Comparison of ENCODE assay signal across 31 cellular contexts in the genomic region with DNA sequence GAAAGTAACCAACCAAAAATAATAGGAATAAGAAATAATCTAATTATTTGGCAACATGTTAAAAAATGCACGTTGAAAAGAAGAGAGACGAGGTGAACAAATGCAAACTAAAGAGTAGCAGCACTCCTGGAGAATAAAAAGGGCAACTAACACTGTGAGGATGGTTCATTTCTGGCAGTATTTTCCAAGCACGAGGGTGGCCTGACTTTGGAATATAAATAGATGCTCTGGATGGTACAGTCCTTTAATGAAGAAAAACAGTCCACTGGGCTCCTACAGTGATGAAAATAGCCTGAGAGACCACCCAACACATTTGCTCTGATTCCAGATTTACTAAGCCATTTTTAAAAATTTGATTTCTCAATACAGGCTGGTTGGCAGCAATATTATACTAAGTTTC. TPM values are rescaled to one million over a fixed set of nuclear protein-coding genes. Genes with fewer than 3 reads are reported as not detected.
A peak's percentile ranks its signal among the peaks of the same experiment; 100 is the strongest.
DNase-seq lines count a peak whose midpoint lies in the region; ATAC-seq and TF ChIP-seq lines count a peak whose summit lies in the region.
"Had no signal": no experiment of that assay in that cellular context is flagged by ENCODE, and none has a peak within 500 bp of the region (broad histone marks: within the 10 kb centered on the region; RNA-seq: fewer than 3 reads in every experiment).

No MANE protein-coding gene starts in this region.

- no peaks in the 10 kb centered on the region for H3K4me1 ChIP-seq in right atrium auricular region
- H3K4me1 ChIP-seq in left ventricle myocardium inferior, result no peaks in the 10 kb centered on the region
- H3K4me1 ChIP-seq: A549; BE2C; BLaER1; BLaER1 treated with 17β-estradiol and CSF1 and Interleukin-3, amounts not matched to agents 10 nM and 100 nM had no signal

- ATAC-seq in Right ventricle myocardium superior (ENCODE audit: poor library complexity), result peak; percentile 57
- peak; percentile 73 for ATAC-seq in left ventricle myocardium superior
- no peak for ATAC-seq in Right ventricle myocardium inferior
- ATAC-seq: A549; CD8-positive, alpha-beta T cell had no signal

- no peak overlapping the region for H3K27ac ChIP-seq in right atrium auricular region
- peak overlapping the region; percentile 22 for H3K27ac ChIP-seq in left ventricle myocardium inferior (replicated peaks)
- H3K27ac ChIP-seq: 22Rv1; A549; BLaER1; BLaER1 treated with 17β-estradiol and CSF1 and Interleukin-3, amounts not matched to agents 10 nM and 100 nM; C4-2B had no signal

- H3K27me3 ChIP-seq in right atrium auricular region (no peaks in the 10 kb centered on the region), left ventricle myocardium inferior (ENCODE audit: low read depth) (no peaks in the 10 kb centered on the region)
- H3K27me3 ChIP-seq: BE2C; BLaER1; BLaER1 treated with 17β-estradiol and CSF1 and Interleukin-3, amounts not matched to agents 10 nM and 100 nM had no signal

- no peaks in the 10 kb centered on the region for H3K9me3 ChIP-seq in right atrium auricular region
- H3K9me3 ChIP-seq in left ventricle myocardium inferior (replicated peaks), result no peaks in the 10 kb centered on the region
- H3K9me3 ChIP-seq: A549; BE2C; BLaER1; BLaER1 treated with 17β-estradiol and CSF1 and Interleukin-3, amounts not matched to agents 10 nM and 100 nM; Caco-2 had no signal

- intact Hi-C loops in Right ventricle myocardium superior (cut with DNase I) (loop anchor here (10.0 kb wide), 1 partner anchor 133 kb away; no protein-coding TSS in a partner anchor), left ventricle myocardium inferior (cut with micrococcal nuclease) (no loop called here), cardiac septum (cut with DNase I) (no loop called here), left ventricle myocardium superior (cut with micrococcal nuclease) (no loop called here), Right ventricle myocardium inferior (cut with DNase I) (no loop called here)

- no peaks in the 10 kb centered on the region for H3K36me3 ChIP-seq in right atrium auricular region
- H3K36me3 ChIP-seq in left ventricle myocardium inferior, result no peaks in the 10 kb centered on the region
- H3K36me3 ChIP-seq: BE2C; BLaER1; BLaER1 treated with 17β-estradiol and CSF1 and Interleukin-3, amounts not matched to agents 10 nM and 100 nM had no signal

- no peak for DNase-seq in Right ventricle myocardium superior
- DNase-seq in right atrium auricular region (ENCODE audit: low spot score), result no peak
- no peak for DNase-seq in left ventricle myocardium inferior
- no peak for DNase-seq in cardiac septum (ENCODE audit: low spot score)
- no peak for DNase-seq in left ventricle myocardium superior
- no peak for DNase-seq in Right ventricle myocardium inferior (ENCODE audit: missing footprints)
- DNase-seq: 8988T; ACHN; AML-193; BE2C; C1 segment of cervical spinal cord; Caco-2; Calu3; CD4-positive, alpha-beta memory T cell; CD4-positive, alpha-beta T cell; CD4-positive, CD25-positive, alpha-beta regulatory T cell; CD8-positive, alpha-beta memory T cell; CD8-positive, alpha-beta T cell; COR-L47; DMS 273 treated with DMSO at 0.1 percent for 48 hours; DMS153; DMS53; DMS79; DMS79 treated with DMSO at 0.1 percent for 48 hours; DND-41; EL had no signal

- H3K4me3 ChIP-seq in right atrium auricular region, result no peak overlapping the region
- no peak overlapping the region for H3K4me3 ChIP-seq in left ventricle myocardium inferior
- H3K4me3 ChIP-seq: A549; BLaER1; BLaER1 treated with 17β-estradiol and CSF1 and Interleukin-3, amounts not matched to agents 10 nM and 100 nM had no signal

- no peak for TF ChIP-seq CTCF in right atrium auricular region (IDR thresholded peaks at IDR 0.05)
- TF ChIP-seq CTCF in left ventricle myocardium inferior (IDR thresholded peaks at IDR 0.05; ENCODE audit: borderline replicate concordance), result no peak

RNA-seq across cellular contexts. Expression of gene KLF12, which starts 17.7 kb away (rescaled TPM):
- 14.0 TPM for total RNA-seq in Right ventricle myocardium superior
- total RNA-seq in right atrium auricular region, result 10 to 100 TPM in 1 of 2 donors, 1 to 10 TPM in 1; 6.1 to 12.3 TPM
- total RNA-seq in left ventricle myocardium inferior, result 18.2 TPM
- total RNA-seq in cardiac septum, result 17.1 TPM
- total RNA-seq in left ventricle myocardium superior, result 17.4 TPM
- total RNA-seq in Right ventricle myocardium inferior, result 18.9 TPM
